Comparison of ENCODE assay signal across 30 cellular contexts in the genomic region with DNA sequence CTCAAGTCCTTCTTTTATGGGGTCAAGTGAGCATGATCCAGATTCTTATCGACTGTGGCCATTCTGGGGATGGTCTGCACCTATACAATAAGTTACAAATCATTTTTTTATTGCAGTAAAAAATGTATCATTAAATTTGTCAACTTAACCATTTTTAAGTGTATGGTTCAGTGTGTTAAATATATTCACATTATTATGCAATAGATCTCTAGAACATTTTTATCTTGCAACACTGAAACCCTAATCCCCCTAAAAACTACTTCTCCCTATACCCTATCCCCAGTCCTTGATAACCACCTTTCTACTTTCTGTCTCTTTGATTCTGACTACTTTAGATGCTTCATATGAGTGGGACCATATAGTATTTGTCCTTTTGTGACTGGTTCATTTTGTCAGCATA. TPM values are rescaled to one million over a fixed set of nuclear protein-coding genes. Genes with fewer than 3 reads are reported as not detected.
"Had no signal": no experiment of that assay in that cellular context is flagged by ENCODE, and none has a peak within 500 bp of the region (broad histone marks: within the 10 kb centered on the region; RNA-seq: fewer than 3 reads in every experiment).

No MANE protein-coding gene starts in this region.

- H3K27ac ChIP-seq: ascending aorta, breast epithelium, cardiac muscle cell, colonic mucosa, epithelial cell of prostate, esophagus squamous epithelium, gastroesophageal sphincter, heart right ventricle had no signal

- ATAC-seq: activated CD4-positive, alpha-beta T cell treated with anti-CD3 and anti-CD28 coated beads for 36 hours; activated CD8-positive, alpha-beta memory T cell treated with anti-CD3 and anti-CD28 coated beads, Interleukin-2, amount 10 ng/mL, durations not matched to agents 7 days and 5 days; activated CD8-positive, alpha-beta T cell treated with anti-CD3 and anti-CD28 coated beads, Interleukin-2, amount 10 ng/mL, durations not matched to agents 7 days and 5 days; activated naive CD8-positive, alpha-beta T cell treated with anti-CD3 and anti-CD28 coated beads, Interleukin-2, amount 50 U/mL, for 24 hours; gastroesophageal sphincter; heart right ventricle; T-helper 17 cell had no signal

- H3K4me3 ChIP-seq: ascending aorta, breast epithelium, cardiac muscle cell, colonic mucosa, esophagus squamous epithelium, gastroesophageal sphincter, heart right ventricle had no signal

- H3K27me3 ChIP-seq: ascending aorta, breast epithelium, cardiac muscle cell, colonic mucosa, esophagus squamous epithelium, gastroesophageal sphincter had no signal

- DNase-seq: activated CD4-positive, alpha-beta memory T cell treated with anti-CD3 and anti-CD28 coated beads for 36 hours; activated CD4-positive, alpha-beta T cell treated with anti-CD3 and anti-CD28 coated beads for 36 hours; activated CD4-positive, alpha-beta T cell treated with anti-CD3 and anti-CD28 coated beads, Interleukin-2, amount 10 ng/mL, durations not matched to agents 24 days and 14 days; activated CD4-positive, CD25-positive, alpha-beta regulatory T cell; activated CD4-positive, CD25-positive, alpha-beta regulatory T cell treated with anti-CD3 and anti-CD28 coated beads, Interleukin-2, amount 50 U/mL, for 72 hours; activated CD8-positive, alpha-beta memory T cell treated with anti-CD3 and anti-CD28 coated beads, Interleukin-2, amount 10 ng/mL, durations not matched to agents 7 days and 5 days; activated CD8-positive, alpha-beta memory T cell treated with anti-CD3 and anti-CD28 coated beads, Interleukin-2, amount 50 U/mL, for 4 hours; activated CD8-positive, alpha-beta T cell treated with anti-CD3 and anti-CD28 coated beads, Interleukin-2, amount 10 ng/mL, durations not matched to agents 7 days and 5 days; activated effector memory CD4-positive, alpha-beta T cell treated with anti-CD3 and anti-CD28 coated beads, Interleukin-2, amount 50 U/mL, for 16 hours; activated naive CD4-positive, alpha-beta T cell treated with anti-CD3 and anti-CD28 coated beads for 36 hours; activated naive CD8-positive, alpha-beta T cell treated with anti-CD3 and anti-CD28 coated beads for 36 hours; activated naive CD8-positive, alpha-beta T cell treated with anti-CD3 and anti-CD28 coated beads, Interleukin-2, amount 50 U/mL, for 24 hours; activated T-cell treated with anti-CD3 and anti-CD28 coated beads, Interleukin-2, amount 50 U/mL, for 1 hour; activated T-cell treated with anti-CD3 and anti-CD28 coated beads, Interleukin-2, amount 50 U/mL, for 48 hours; central memory CD4-positive, alpha-beta T cell; cerebellar nuclear complex; colonic mucosa; effector CD8-positive, alpha-beta T cell; esophagus squamous epithelium; foreskin melanocyte; heart right ventricle; T-helper 17 cell; T1000 had no signal

- H3K4me1 ChIP-seq: ascending aorta, breast epithelium, colonic mucosa, esophagus squamous epithelium, heart right ventricle had no signal

- H3K9me3 ChIP-seq: ascending aorta, breast epithelium, colonic mucosa, esophagus squamous epithelium, gastroesophageal sphincter had no signal

- H3K36me3 ChIP-seq: ascending aorta, breast epithelium, cardiac muscle cell, colonic mucosa, esophagus squamous epithelium, gastroesophageal sphincter, heart right ventricle had no signal

RNA-seq across cellular contexts. Expression of a gene that starts 10.4 kb away (rescaled TPM):
- total RNA-seq: activated CD4-positive, alpha-beta memory T cell treated with anti-CD3 and anti-CD28 coated beads for 36 hours; activated CD8-positive, alpha-beta memory T cell treated with anti-CD3 and anti-CD28 coated beads, Interleukin-2, amount 10 ng/mL, durations not matched to agents 7 days and 5 days; activated CD8-positive, alpha-beta T cell treated with anti-CD3 and anti-CD28 coated beads, Interleukin-2, amount 10 ng/mL, durations not matched to agents 7 days and 5 days; dermis microvascular lymphatic vessel endothelial cell; endothelial cell of umbilical vein; T-helper 17 cell had no signal
